11 cellular contexts compared by ENCODE assay signal in the genomic region with DNA sequence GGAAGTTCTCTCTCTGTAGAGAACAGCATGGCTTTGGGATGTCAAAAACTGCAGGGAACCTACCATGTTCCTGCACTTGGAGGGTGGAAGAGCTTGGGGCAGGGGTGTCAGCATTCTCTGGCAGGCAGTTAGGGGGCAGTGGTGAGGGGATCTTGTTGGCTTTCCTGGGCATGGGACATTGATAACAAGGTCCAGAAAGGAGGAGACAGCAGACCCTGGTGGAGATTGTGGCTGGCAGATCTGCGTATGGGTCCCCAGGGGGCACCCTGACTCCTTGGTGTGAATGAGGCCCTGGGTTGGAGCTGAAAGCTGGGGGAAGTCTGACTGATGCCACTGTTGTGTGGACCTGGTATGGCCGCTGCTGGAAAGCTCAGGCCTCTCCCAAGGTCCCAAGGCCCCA. TPM values are rescaled to one million over a fixed set of nuclear protein-coding genes. Genes with fewer than 3 reads are reported as not detected.
DNase-seq lines count a peak whose midpoint lies in the region; ATAC-seq and TF ChIP-seq lines count a peak whose summit lies in the region.
"Had no signal": no experiment of that assay in that cellular context is flagged by ENCODE, and none has a peak within 500 bp of the region (broad histone marks: within the 10 kb centered on the region; RNA-seq: fewer than 3 reads in every experiment).

No MANE protein-coding gene starts in this region.

- peaks cover 0 to 9% of the 10 kb centered on the region in 2 donors for H3K9me3 ChIP-seq in right atrium auricular region
- H3K9me3 ChIP-seq: testis had no signal

- H3K27me3 ChIP-seq in right atrium auricular region: no peaks in the 10 kb centered on the region
- H3K27me3 ChIP-seq: testis had no signal

- no peaks in the 10 kb centered on the region for H3K36me3 Mint-ChIP-seq in endothelial cell (ENCODE audit: low read depth, unreplicated experiment)
- no peaks in the 10 kb centered on the region for H3K36me3 Mint-ChIP-seq in stimulated activated effector memory CD8-positive, alpha-beta T cell treated with anti-CD3 and anti-CD28 coated beads, Interleukin-12 subunit alpha, Interleukin-12 subunit beta, amount 100 ng/mL, for 72 hours

- H3K27ac ChIP-seq in right atrium auricular region: peak overlapping the region in 1 of 2 donors; percentile 61
- H3K27ac ChIP-seq: testis, VCaP had no signal

- no peaks in the 10 kb centered on the region for H3K9me3 Mint-ChIP-seq in endothelial cell (ENCODE audit: unreplicated experiment)
- H3K9me3 Mint-ChIP-seq in stimulated activated effector memory CD8-positive, alpha-beta T cell treated with anti-CD3 and anti-CD28 coated beads, Interleukin-12 subunit alpha, Interleukin-12 subunit beta, amount 100 ng/mL, for 72 hours: no peaks in the 10 kb centered on the region

- H3K4me3 Mint-ChIP-seq in endothelial cell (ENCODE audit: unreplicated experiment): no peak overlapping the region
- no peak overlapping the region for H3K4me3 Mint-ChIP-seq in stimulated activated effector memory CD8-positive, alpha-beta T cell treated with anti-CD3 and anti-CD28 coated beads, Interleukin-12 subunit alpha, Interleukin-12 subunit beta, amount 100 ng/mL, for 72 hours

- peaks cover 2% of the 10 kb centered on the region for H3K27me3 Mint-ChIP-seq in endothelial cell (ENCODE audit: unreplicated experiment)

- H3K4me3 ChIP-seq in right atrium auricular region: no peak overlapping the region
- H3K4me3 ChIP-seq: testis had no signal

- TF ChIP-seq CTCF in right atrium auricular region (IDR thresholded peaks at IDR 0.05): peak in 1 of 2 donors; percentile 17
- TF ChIP-seq CTCF in endothelial cell (IDR thresholded peaks at IDR 0.05; ENCODE audit: unreplicated experiment): no peak

- peak; percentile 29 for ATAC-seq in Right ventricle myocardium inferior
- ATAC-seq in stimulated activated effector memory CD8-positive, alpha-beta T cell treated with anti-CD3 and anti-CD28 coated beads, Interleukin-12 subunit alpha, Interleukin-12 subunit beta, amount 100 ng/mL, for 72 hours: peak; percentile 62

- no peak overlapping the region for H3K27ac Mint-ChIP-seq in endothelial cell (ENCODE audit: unreplicated experiment)
- H3K27ac Mint-ChIP-seq in stimulated activated effector memory CD8-positive, alpha-beta T cell treated with anti-CD3 and anti-CD28 coated beads, Interleukin-12 subunit alpha, Interleukin-12 subunit beta, amount 100 ng/mL, for 72 hours: no peak overlapping the region

- H3K4me1 ChIP-seq in right atrium auricular region: peaks cover 0 to 7% of the 10 kb centered on the region in 2 donors
- H3K4me1 ChIP-seq: testis had no signal

- intact Hi-C loops in Right ventricle myocardium inferior (cut with DNase I): no loop called here

- DNase-seq in Right ventricle myocardium inferior (ENCODE audit: missing footprints) (no peak), right atrium auricular region (ENCODE audit: low spot score) (no peak), NCI-H510A treated with DMSO at 0.1 percent for 48 hours (lab: John Stamatoyannopoulos, UW) (peak; percentile 35), endothelial cell (ENCODE audit: low spot score) (peak; percentile 28), C1 segment of cervical spinal cord (lab: John Stamatoyannopoulos, UW) (no peak), NCI-H1694 (lab: John Stamatoyannopoulos, UW) (no peak), activated T-cell treated with anti-CD3 and anti-CD28 coated beads for 4 hours (no peak)
- no peak for DNase-seq in stimulated activated effector memory CD8-positive, alpha-beta T cell treated with anti-CD3 and anti-CD28 coated beads, Interleukin-12 subunit alpha, Interleukin-12 subunit beta, amount 100 ng/mL, for 72 hours (ENCODE audit: low spot score in 2 of 2)
- DNase-seq: testis had no signal

- H3K36me3 ChIP-seq in right atrium auricular region: no peaks in the 10 kb centered on the region

- H3K4me1 Mint-ChIP-seq in endothelial cell (ENCODE audit: unreplicated experiment): peaks cover 6% of the 10 kb centered on the region
- no peaks in the 10 kb centered on the region for H3K4me1 Mint-ChIP-seq in stimulated activated effector memory CD8-positive, alpha-beta T cell treated with anti-CD3 and anti-CD28 coated beads, Interleukin-12 subunit alpha, Interleukin-12 subunit beta, amount 100 ng/mL, for 72 hours

RNA-seq across cellular contexts. Expression of a gene that starts 22.9 kb away (rescaled TPM):
- total RNA-seq in Right ventricle myocardium inferior: 95.4 TPM
- total RNA-seq in right atrium auricular region: 10 to 100 TPM; 79.9 to 84.7 TPM
- 0.23 TPM for total RNA-seq in endothelial cell (ENCODE audit: unreplicated experiment)
- total RNA-seq: mononuclear cell had no signal

Comparison
In these comparisons a context has a peak if more than half of its experiments do, and no peak if none do; other contexts are left out.
1. DNase-seq: peak in NCI-H510A treated with DMSO at 0.1 percent for 48 hours (single experiment) and endothelial cell (single experiment); none in Right ventricle myocardium inferior (single experiment), right atrium auricular region (single experiment), stimulated activated effector memory CD8-positive, alpha-beta T cell treated with anti-CD3 and anti-CD28 coated beads, Interleukin-12 subunit alpha, Interleukin-12 subunit beta, amount 100 ng/mL, for 72 hours (0 of 2), C1 segment of cervical spinal cord (0 of 14), NCI-H1694 (single experiment) and activated T-cell treated with anti-CD3 and anti-CD28 coated beads for 4 hours (single experiment).
2. RNA of a gene that starts 22.9 kb away (total RNA-seq): 95.4 TPM in Right ventricle myocardium inferior (single experiment) and 79.9 to 84.7 TPM in right atrium auricular region; 0.23 TPM in endothelial cell (single experiment); every median in the first group is over 10 times any median in the second.